Comparison of ENCODE assay signal across 1 cellular context in the genomic region with DNA sequence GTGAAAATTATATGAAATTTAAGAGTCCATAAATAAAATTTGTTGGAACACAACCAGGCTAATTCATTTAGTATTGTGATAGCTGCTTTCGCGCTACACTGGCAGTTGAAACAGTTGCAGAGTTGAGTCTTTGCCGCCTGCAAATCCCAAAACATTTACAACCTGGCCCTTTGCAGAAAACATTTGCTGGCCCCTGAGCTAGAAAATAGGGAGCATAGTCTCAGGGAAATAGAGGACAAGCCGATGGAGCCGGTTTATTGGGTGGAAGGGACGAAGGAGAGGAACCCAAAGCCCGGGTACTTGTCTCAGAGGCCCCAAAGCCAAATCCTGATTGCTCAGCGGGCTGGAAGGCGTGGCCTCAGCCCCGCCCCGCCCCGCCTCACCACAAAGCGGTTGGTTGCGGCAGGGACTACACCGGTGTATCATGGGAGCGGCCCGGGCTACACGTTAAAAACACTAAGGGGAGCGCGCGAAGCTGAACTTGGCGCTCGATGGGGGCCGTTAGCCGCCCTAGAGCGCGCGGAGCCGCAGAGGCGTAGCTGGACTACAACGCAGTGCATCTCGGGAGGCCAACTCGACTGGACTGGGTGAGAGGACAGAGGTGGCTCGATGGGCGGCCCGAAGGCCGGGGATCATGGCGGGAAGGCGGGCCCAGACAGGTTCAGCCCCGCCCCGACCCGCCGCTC.
TF ChIP-seq lines count a peak whose summit lies in the region.

No MANE protein-coding gene starts in this region.

TF ChIP-seq in HepG2, 621 proteins besides CTCF, POLR2A, EP300 and RAD21 (continued from another document):
- TF ChIP-seq, protein P1, sequence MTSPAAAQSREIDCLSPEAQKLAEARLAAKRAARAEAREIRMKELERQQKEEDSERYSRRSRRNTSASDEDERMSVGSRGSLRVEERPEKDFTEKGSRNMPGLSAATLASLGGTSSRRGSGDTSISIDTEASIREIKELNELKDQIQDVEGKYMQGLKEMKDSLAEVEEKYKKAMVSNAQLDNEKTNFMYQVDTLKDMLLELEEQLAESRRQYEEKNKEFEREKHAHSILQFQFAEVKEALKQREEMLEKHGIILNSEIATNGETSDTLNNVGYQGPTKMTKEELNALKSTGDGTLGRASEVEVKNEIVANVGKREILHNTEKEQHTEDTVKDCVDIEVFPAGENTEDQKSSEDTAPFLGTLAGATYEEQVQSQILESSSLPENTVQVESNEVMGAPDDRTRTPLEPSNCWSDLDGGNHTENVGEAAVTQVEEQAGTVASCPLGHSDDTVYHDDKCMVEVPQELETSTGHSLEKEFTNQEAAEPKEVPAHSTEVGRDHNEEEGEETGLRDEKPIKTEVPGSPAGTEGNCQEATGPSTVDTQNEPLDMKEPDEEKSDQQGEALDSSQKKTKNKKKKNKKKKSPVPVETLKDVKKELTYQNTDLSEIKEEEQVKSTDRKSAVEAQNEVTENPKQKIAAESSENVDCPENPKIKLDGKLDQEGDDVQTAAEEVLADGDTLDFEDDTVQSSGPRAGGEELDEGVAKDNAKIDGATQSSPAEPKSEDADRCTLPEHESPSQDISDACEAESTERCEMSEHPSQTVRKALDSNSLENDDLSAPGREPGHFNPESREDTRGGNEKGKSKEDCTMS (CRISPR knock-in tag; conservative IDR thresholded peaks at IDR 0.05): no peak
- TF ChIP-seq ZNF660 (CRISPR knock-in tag; IDR thresholded peaks at IDR 0.05; ENCODE audit: borderline replicate concordance, low read depth): no peak
- TF ChIP-seq, protein P2, sequence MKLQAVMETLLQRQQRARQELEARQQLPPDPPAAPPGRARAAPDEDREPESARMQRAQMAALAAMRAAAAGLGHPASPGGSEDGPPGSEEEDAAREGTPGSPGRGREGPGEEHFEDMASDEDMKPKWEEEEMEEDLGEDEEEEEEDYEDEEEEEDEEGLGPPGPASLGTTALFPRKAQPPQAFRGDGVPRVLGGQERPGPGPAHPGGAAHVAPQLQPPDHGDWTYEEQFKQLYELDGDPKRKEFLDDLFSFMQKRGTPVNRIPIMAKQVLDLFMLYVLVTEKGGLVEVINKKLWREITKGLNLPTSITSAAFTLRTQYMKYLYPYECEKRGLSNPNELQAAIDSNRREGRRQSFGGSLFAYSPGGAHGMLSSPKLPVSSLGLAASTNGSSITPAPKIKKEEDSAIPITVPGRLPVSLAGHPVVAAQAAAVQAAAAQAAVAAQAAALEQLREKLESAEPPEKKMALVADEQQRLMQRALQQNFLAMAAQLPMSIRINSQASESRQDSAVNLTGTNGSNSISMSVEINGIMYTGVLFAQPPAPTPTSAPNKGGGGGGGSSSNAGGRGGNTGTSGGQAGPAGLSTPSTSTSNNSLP (IDR thresholded peaks at IDR 0.05; ENCODE audit: low read depth, low read length): no peak
- TF ChIP-seq, protein P3, sequence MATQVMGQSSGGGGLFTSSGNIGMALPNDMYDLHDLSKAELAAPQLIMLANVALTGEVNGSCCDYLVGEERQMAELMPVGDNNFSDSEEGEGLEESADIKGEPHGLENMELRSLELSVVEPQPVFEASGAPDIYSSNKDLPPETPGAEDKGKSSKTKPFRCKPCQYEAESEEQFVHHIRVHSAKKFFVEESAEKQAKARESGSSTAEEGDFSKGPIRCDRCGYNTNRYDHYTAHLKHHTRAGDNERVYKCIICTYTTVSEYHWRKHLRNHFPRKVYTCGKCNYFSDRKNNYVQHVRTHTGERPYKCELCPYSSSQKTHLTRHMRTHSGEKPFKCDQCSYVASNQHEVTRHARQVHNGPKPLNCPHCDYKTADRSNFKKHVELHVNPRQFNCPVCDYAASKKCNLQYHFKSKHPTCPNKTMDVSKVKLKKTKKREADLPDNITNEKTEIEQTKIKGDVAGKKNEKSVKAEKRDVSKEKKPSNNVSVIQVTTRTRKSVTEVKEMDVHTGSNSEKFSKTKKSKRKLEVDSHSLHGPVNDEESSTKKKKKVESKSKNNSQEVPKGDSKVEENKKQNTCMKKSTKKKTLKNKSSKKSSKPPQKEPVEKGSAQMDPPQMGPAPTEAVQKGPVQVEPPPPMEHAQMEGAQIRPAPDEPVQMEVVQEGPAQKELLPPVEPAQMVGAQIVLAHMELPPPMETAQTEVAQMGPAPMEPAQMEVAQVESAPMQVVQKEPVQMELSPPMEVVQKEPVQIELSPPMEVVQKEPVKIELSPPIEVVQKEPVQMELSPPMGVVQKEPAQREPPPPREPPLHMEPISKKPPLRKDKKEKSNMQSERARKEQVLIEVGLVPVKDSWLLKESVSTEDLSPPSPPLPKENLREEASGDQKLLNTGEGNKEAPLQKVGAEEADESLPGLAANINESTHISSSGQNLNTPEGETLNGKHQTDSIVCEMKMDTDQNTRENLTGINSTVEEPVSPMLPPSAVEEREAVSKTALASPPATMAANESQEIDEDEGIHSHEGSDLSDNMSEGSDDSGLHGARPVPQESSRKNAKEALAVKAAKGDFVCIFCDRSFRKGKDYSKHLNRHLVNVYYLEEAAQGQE (IDR thresholded peaks at IDR 0.05; ENCODE audit: borderline replicate concordance in 1 of 2, low read depth in 1 of 2, low read length in 2 of 2): no peak
- TF ChIP-seq SKI (IDR thresholded peaks at IDR 0.05; ENCODE audit: partially characterized antibody): peak; percentile 19
- no peak for TF ChIP-seq ZNF703 (CRISPR knock-in tag; IDR thresholded peaks at IDR 0.05; ENCODE audit: borderline replicate concordance)
- TF ChIP-seq ZNF260 (CRISPR knock-in tag; IDR thresholded peaks at IDR 0.05; ENCODE audit: borderline replicate concordance, low read depth): no peak
- peak; percentile 68; the same call in 1 of the 2 replicates for TF ChIP-seq MXD4 (CRISPR knock-in tag; IDR thresholded peaks at IDR 0.05)
- TF ChIP-seq ZIK1 (CRISPR knock-in tag; IDR thresholded peaks at IDR 0.05; ENCODE audit: borderline replicate concordance, low read depth): peak; percentile 64; the same call in 1 of the 2 replicates
- no peak for TF ChIP-seq ZNF263 (CRISPR knock-in tag; IDR thresholded peaks at IDR 0.05)
- TF ChIP-seq NFE2L1 (CRISPR knock-in tag; IDR thresholded peaks at IDR 0.05; ENCODE audit: borderline replicate concordance): no peak
- no peak for TF ChIP-seq ZNF460 (CRISPR knock-in tag; IDR thresholded peaks at IDR 0.05; ENCODE audit: borderline replicate concordance)
- TF ChIP-seq, protein P4, sequence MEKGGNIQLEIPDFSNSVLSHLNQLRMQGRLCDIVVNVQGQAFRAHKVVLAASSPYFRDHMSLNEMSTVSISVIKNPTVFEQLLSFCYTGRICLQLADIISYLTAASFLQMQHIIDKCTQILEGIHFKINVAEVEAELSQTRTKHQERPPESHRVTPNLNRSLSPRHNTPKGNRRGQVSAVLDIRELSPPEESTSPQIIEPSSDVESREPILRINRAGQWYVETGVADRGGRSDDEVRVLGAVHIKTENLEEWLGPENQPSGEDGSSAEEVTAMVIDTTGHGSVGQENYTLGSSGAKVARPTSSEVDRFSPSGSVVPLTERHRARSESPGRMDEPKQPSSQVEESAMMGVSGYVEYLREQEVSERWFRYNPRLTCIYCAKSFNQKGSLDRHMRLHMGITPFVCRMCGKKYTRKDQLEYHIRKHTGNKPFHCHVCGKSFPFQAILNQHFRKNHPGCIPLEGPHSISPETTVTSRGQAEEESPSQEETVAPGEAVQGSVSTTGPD (CRISPR knock-in tag; IDR thresholded peaks at IDR 0.05): no peak
- peak; percentile 100 for TF ChIP-seq ZNF205 (CRISPR knock-in tag; IDR thresholded peaks at IDR 0.05)
- TF ChIP-seq NR2F2 (IDR thresholded peaks at IDR 0.05; ENCODE audit: borderline replicate concordance, low read depth): no peak
- no peak for TF ChIP-seq CHD2 (IDR thresholded peaks at IDR 0.05; ENCODE audit: low read depth, low read length)
- TF ChIP-seq LCORL (IDR thresholded peaks at IDR 0.05): no peak
- TF ChIP-seq LCORL (CRISPR knock-in tag; IDR thresholded peaks at IDR 0.05): peak; percentile 91; the same call in 1 of the 2 replicates
- TF ChIP-seq, protein P5, sequence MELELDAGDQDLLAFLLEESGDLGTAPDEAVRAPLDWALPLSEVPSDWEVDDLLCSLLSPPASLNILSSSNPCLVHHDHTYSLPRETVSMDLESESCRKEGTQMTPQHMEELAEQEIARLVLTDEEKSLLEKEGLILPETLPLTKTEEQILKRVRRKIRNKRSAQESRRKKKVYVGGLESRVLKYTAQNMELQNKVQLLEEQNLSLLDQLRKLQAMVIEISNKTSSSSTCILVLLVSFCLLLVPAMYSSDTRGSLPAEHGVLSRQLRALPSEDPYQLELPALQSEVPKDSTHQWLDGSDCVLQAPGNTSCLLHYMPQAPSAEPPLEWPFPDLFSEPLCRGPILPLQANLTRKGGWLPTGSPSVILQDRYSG (CRISPR knock-in tag; IDR thresholded peaks at IDR 0.05): no peak
- TF ChIP-seq SNAI1 (CRISPR knock-in tag; IDR thresholded peaks at IDR 0.05; ENCODE audit: borderline replicate concordance): no peak
- TF ChIP-seq SP5 (CRISPR knock-in tag; IDR thresholded peaks at IDR 0.05; ENCODE audit: borderline replicate concordance, low read depth): peak; percentile 17; the same call in 1 of the 2 replicates
- peak; percentile 43; the same call in 1 of the 2 replicates for TF ChIP-seq HCFC1 (IDR thresholded peaks at IDR 0.05; ENCODE audit: low read depth, low read length)
- peak; percentile 46; the same call in 1 of the 2 replicates for TF ChIP-seq RXRB (CRISPR knock-in tag; IDR thresholded peaks at IDR 0.05; ENCODE audit: borderline replicate concordance)
- TF ChIP-seq AGO2 (optimal IDR thresholded peaks at IDR 0.05; ENCODE audit: low read depth, low read length): peak; percentile 63
- TF ChIP-seq ASH2L (IDR thresholded peaks at IDR 0.05; ENCODE audit: insufficient read length, low read depth, low read length): no peak
- TF ChIP-seq NFATC3 (CRISPR knock-in tag; IDR thresholded peaks at IDR 0.05): no peak
- peak; percentile 42; the same call in 1 of the 2 replicates for TF ChIP-seq FOSL2 (CRISPR knock-in tag; IDR thresholded peaks at IDR 0.05)
- TF ChIP-seq ZSCAN12 (CRISPR knock-in tag; IDR thresholded peaks at IDR 0.05): no peak
- no peak for TF ChIP-seq ZNF773 (CRISPR knock-in tag; IDR thresholded peaks at IDR 0.05; ENCODE audit: borderline replicate concordance)
- peak; percentile 56 for TF ChIP-seq PHF20 (CRISPR knock-in tag; IDR thresholded peaks at IDR 0.05)
- TF ChIP-seq, protein P6, sequence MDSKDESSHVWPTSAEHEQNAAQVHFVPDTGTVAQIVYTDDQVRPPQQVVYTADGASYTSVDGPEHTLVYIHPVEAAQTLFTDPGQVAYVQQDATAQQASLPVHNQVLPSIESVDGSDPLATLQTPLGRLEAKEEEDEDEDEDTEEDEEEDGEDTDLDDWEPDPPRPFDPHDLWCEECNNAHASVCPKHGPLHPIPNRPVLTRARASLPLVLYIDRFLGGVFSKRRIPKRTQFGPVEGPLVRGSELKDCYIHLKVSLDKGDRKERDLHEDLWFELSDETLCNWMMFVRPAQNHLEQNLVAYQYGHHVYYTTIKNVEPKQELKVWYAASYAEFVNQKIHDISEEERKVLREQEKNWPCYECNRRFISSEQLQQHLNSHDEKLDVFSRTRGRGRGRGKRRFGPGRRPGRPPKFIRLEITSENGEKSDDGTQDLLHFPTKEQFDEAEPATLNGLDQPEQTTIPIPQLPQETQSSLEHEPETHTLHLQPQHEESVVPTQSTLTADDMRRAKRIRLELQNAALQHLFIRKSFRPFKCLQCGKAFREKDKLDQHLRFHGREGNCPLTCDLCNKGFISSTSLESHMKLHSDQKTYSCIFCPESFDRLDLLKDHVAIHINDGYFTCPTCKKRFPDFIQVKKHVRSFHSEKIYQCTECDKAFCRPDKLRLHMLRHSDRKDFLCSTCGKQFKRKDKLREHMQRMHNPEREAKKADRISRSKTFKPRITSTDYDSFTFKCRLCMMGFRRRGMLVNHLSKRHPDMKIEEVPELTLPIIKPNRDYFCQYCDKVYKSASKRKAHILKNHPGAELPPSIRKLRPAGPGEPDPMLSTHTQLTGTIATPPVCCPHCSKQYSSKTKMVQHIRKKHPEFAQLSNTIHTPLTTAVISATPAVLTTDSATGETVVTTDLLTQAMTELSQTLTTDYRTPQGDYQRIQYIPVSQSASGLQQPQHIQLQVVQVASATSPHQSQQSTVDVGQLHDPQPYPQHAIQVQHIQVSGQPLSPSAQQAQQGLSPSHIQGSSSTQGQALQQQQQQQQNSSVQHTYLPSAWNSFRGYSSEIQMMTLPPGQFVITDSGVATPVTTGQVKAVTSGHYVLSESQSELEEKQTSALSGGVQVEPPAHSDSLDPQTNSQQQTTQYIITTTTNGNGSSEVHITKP (CRISPR knock-in tag; IDR thresholded peaks at IDR 0.05; ENCODE audit: low read depth): peak; percentile 84
- TF ChIP-seq, protein P7, sequence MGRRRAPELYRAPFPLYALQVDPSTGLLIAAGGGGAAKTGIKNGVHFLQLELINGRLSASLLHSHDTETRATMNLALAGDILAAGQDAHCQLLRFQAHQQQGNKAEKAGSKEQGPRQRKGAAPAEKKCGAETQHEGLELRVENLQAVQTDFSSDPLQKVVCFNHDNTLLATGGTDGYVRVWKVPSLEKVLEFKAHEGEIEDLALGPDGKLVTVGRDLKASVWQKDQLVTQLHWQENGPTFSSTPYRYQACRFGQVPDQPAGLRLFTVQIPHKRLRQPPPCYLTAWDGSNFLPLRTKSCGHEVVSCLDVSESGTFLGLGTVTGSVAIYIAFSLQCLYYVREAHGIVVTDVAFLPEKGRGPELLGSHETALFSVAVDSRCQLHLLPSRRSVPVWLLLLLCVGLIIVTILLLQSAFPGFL (CRISPR knock-in tag; IDR thresholded peaks at IDR 0.05): no peak
- peak; percentile 49; the same call in 1 of the 2 replicates for TF ChIP-seq TBX3 (IDR thresholded peaks at IDR 0.05; ENCODE audit: borderline replicate concordance)
- no peak for TF ChIP-seq SRSF4 (IDR thresholded peaks at IDR 0.05; ENCODE audit: low read depth, low read length, poor library complexity, severe bottlenecking)
- TF ChIP-seq, protein P8, sequence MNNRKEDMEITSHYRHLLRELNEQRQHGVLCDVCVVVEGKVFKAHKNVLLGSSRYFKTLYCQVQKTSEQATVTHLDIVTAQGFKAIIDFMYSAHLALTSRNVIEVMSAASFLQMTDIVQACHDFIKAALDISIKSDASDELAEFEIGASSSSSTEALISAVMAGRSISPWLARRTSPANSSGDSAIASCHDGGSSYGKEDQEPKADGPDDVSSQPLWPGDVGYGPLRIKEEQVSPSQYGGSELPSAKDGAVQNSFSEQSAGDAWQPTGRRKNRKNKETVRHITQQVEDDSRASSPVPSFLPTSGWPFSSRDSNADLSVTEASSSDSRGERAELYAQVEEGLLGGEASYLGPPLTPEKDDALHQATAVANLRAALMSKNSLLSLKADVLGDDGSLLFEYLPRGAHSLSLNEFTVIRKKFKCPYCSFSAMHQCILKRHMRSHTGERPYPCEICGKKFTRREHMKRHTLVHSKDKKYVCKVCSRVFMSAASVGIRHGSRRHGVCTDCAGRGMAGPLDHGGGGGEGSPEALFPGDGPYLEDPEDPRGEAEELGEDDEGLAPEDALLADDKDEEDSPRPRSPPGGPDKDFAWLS (CRISPR knock-in tag; IDR thresholded peaks at IDR 0.05; ENCODE audit: borderline replicate concordance): no peak
- TF ChIP-seq FOXP1 (IDR thresholded peaks at IDR 0.05): no peak
- TF ChIP-seq FOXP1 (CRISPR knock-in tag; IDR thresholded peaks at IDR 0.05): no peak
- TF ChIP-seq PAWR (CRISPR knock-in tag; IDR thresholded peaks at IDR 0.05; ENCODE audit: borderline replicate concordance): no peak
- TF ChIP-seq ONECUT2 (CRISPR knock-in tag; IDR thresholded peaks at IDR 0.05): no peak
TF ChIP-seq in HepG2: peak in this region for 175.
